Comparison of ENCODE assay signal across 1 cellular context in genomic region chr15:66603301-66604179, GRCh38.
TF ChIP-seq lines count a peak whose summit lies in the region.

No MANE protein-coding gene starts in this region.

TF ChIP-seq in K562, 482 proteins besides CTCF, POLR2A, EP300 and RAD21 (continued from another document and continues in another):
- TF ChIP-seq PATZ1 (CRISPR knock-in tag; IDR thresholded peaks at IDR 0.05; ENCODE audit: borderline replicate concordance), result no peak
- peak; percentile 83 for TF ChIP-seq CTCFL (IDR thresholded peaks at IDR 0.05; ENCODE audit: borderline replicate concordance, insufficient read depth, low read depth, low read length, poor library complexity, severe bottlenecking)
- TF ChIP-seq ZNF318 (IDR thresholded peaks at IDR 0.05; ENCODE audit: borderline replicate concordance in 1 of 2, low read depth in 1 of 2), result no peak
- no peak for TF ChIP-seq FUS (optimal IDR thresholded peaks at IDR 0.05; ENCODE audit: low read depth, low read length)
- no peak for TF ChIP-seq ADNP (tag; IDR thresholded peaks at IDR 0.05)
- TF ChIP-seq PRMT5 (CRISPR knock-in tag; IDR thresholded peaks at IDR 0.05), result no peak
- no peak for TF ChIP-seq RNF219 (CRISPR knock-in tag; IDR thresholded peaks at IDR 0.05)
- no peak for TF ChIP-seq PCBP2 (IDR thresholded peaks at IDR 0.05; ENCODE audit: low read depth, low read length, poor library complexity, severe bottlenecking)
- TF ChIP-seq JUND (IDR thresholded peaks at IDR 0.05; ENCODE audit: borderline replicate concordance, low read depth, low read length), result 0 out of 2 replicates have a peak, but pooled peaks have one; percentile 9
- no peak for TF ChIP-seq JUND (tag; IDR thresholded peaks at IDR 0.05; ENCODE audit: borderline replicate concordance, low read depth, low read length)
- TF ChIP-seq ESRRB (CRISPR knock-in tag; IDR thresholded peaks at IDR 0.05; ENCODE audit: borderline replicate concordance), result no peak
- TF ChIP-seq RUNX1 (IDR thresholded peaks at IDR 0.05; ENCODE audit: low read depth), result no peak
- TF ChIP-seq ZNF143 (CRISPR knock-in tag; IDR thresholded peaks at IDR 0.05), result peak; percentile 37; the same call in 1 of the 2 replicates
- no peak for TF ChIP-seq ZBTB33 (CRISPR knock-in tag; IDR thresholded peaks at IDR 0.05)
- TF ChIP-seq RCOR1 (IDR thresholded peaks at IDR 0.05; ENCODE audit: borderline replicate concordance in 1 of 2, low read depth in 2 of 2, low read length in 2 of 2), result no peak
- TF ChIP-seq ZBTB5 (IDR thresholded peaks at IDR 0.05), result no peak
- no peak for TF ChIP-seq ZNF609 (CRISPR knock-in tag; IDR thresholded peaks at IDR 0.05; ENCODE audit: borderline replicate concordance)
- TF ChIP-seq HMBOX1 (IDR thresholded peaks at IDR 0.05), result no peak
- no peak for TF ChIP-seq ZNF444 (CRISPR knock-in tag; IDR thresholded peaks at IDR 0.05)
- TF ChIP-seq ARID3A (IDR thresholded peaks at IDR 0.05; ENCODE audit: borderline replicate concordance, low read depth, low read length), result no peak
- TF ChIP-seq KDM2B (CRISPR knock-in tag; IDR thresholded peaks at IDR 0.05), result no peak
- TF ChIP-seq NELFE (IDR thresholded peaks at IDR 0.05; ENCODE audit: insufficient read depth, insufficient read length), result no peak
- no peak for TF ChIP-seq ZNF668 (CRISPR knock-in tag; IDR thresholded peaks at IDR 0.05)
